17 cellular contexts compared by ENCODE assay signal in the genomic region with DNA sequence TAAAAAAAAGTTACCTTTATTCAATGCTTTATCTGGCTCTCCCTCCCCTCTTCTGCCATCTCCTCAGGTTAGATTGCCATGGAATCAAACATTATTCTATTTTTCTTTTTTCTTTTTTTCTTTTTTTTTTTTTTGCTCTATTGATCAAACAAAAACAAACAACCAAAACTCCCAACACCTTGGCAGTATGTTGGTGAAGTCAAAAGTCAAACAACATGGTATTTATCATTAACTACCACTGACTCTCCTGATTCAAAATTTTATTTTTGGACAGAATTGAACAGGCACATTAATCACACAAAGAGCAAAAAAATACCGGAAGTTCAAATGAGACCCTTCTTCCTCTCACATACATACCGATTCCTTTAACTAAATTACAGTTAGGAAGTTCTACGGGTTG. TPM values are rescaled to one million over a fixed set of nuclear protein-coding genes. Genes with fewer than 3 reads are reported as not detected.
A peak's percentile ranks its signal among the peaks of the same experiment; 100 is the strongest.
DNase-seq lines count a peak whose midpoint lies in the region; ATAC-seq and TF ChIP-seq lines count a peak whose summit lies in the region.
"Had no signal": no experiment of that assay in that cellular context is flagged by ENCODE, and none has a peak within 500 bp of the region (broad histone marks: within the 10 kb centered on the region; RNA-seq: fewer than 3 reads in every experiment).

No MANE protein-coding gene starts in this region.

- H3K27ac Mint-ChIP-seq in endodermal cell: no peak overlapping the region
- H3K27ac Mint-ChIP-seq: CD4-positive, CD25-positive, alpha-beta regulatory T cell; CD8-positive, alpha-beta memory T cell; IgD-negative memory B cell had no signal

- peak in 1 of 2 donors; percentile 4 for TF ChIP-seq RAD21 in liver (IDR thresholded peaks at IDR 0.05)

- no peaks in the 10 kb centered on the region for H3K27me3 ChIP-seq in endodermal cell (ENCODE audit: control insufficient read depth, insufficient read depth, low read length, poor library complexity, severe bottlenecking)
- no peaks in the 10 kb centered on the region for H3K27me3 ChIP-seq in liver (ENCODE audit: control insufficient read depth in 4 of 4, insufficient read depth in 4 of 4, low read length in 3 of 4)
- H3K27me3 ChIP-seq in neuronal stem cell (ENCODE audit: control insufficient read depth in 3 of 3, insufficient read depth in 3 of 3, low read depth in 1 of 3, low read length in 3 of 3): no peaks in the 10 kb centered on the region
- no peaks in the 10 kb centered on the region for H3K27me3 ChIP-seq in body of pancreas
- no peaks in the 10 kb centered on the region for H3K27me3 ChIP-seq in uterus

- no peak overlapping the region for H4K91ac ChIP-seq in neuronal stem cell (ENCODE audit: low read depth, low read length, poor library complexity)

- no peak for ATAC-seq in body of pancreas

- no peak overlapping the region for H2BK120ac ChIP-seq in neuronal stem cell (ENCODE audit: low read depth, low read length)

- H3K27me3 Mint-ChIP-seq in endodermal cell (ENCODE audit: insufficient read depth): peaks cover 3% of the 10 kb centered on the region
- H3K27me3 Mint-ChIP-seq: IgD-negative memory B cell had no signal

- H3K36me3 Mint-ChIP-seq in endodermal cell (ENCODE audit: low read depth): no peaks in the 10 kb centered on the region
- H3K36me3 Mint-ChIP-seq: CD4-positive, CD25-positive, alpha-beta regulatory T cell; CD8-positive, alpha-beta memory T cell; IgD-negative memory B cell had no signal

- intact Hi-C loops in body of pancreas (cut with DNase I) (no loop called here), uterus (cut with DNase I; ENCODE audit: low total_unique reads) (no loop called here)

- H3K9me3 ChIP-seq in endodermal cell (ENCODE audit: control insufficient read depth, low read length) (no peaks in the 10 kb centered on the region), liver (ENCODE audit: control insufficient read depth in 4 of 4, low read length in 3 of 4) (no peaks in the 10 kb centered on the region), neuronal stem cell (replicated peaks in 1 of 2; ENCODE audit: control insufficient read depth in 2 of 2, insufficient read depth in 1 of 2, low read depth in 1 of 2, low read length in 2 of 2) (no peaks in the 10 kb centered on the region), body of pancreas (no peaks in the 10 kb centered on the region), uterus (no peaks in the 10 kb centered on the region)
- H3K9me3 ChIP-seq: BE2C, HAP-1 had no signal

- H3K4me3 ChIP-seq in endodermal cell (ENCODE audit: low read length) (no peak overlapping the region), liver (ENCODE audit: low read depth in 1 of 3, low read length in 3 of 3) (peak overlapping the region; percentile 15 to 38 (median 29)), neuronal stem cell (ENCODE audit: low read length in 2 of 2) (no peak overlapping the region), body of pancreas (no peak overlapping the region), uterus (no peak overlapping the region)
- H3K4me3 ChIP-seq: GM23248, HAP-1 had no signal

- H3K18ac ChIP-seq in neuronal stem cell (ENCODE audit: low read length): no peak overlapping the region

- H3K79me1 ChIP-seq in neuronal stem cell (ENCODE audit: low read depth, low read length): no peaks in the 10 kb centered on the region

- no peak overlapping the region for H2BK12ac ChIP-seq in neuronal stem cell (ENCODE audit: low read length)

- no peak overlapping the region for H2BK15ac ChIP-seq in neuronal stem cell (ENCODE audit: low read length)

- 96% methylated on average over 3 of the region's 3 CpGs; no CpG with 5 or more reads in 1 of the 2 experiments for WGBS in endodermal cell (ENCODE audit: insufficient coverage in 1 of 2, insufficient read length in 1 of 2), 2 experiments
- WGBS in liver: 24% methylated on average over 3 of the region's 3 CpGs
- no CpG with 5 or more reads among the region's 3 CpGs for WGBS in neuronal stem cell (ENCODE audit: extremely low coverage in 2 of 2, insufficient read length in 2 of 2, insufficient replicate concordance in 1 of 2), 2 donors
- 44 to 48% methylated on average over 3 of the region's 3 CpGs for WGBS in body of pancreas, 2 donors

- no peak overlapping the region for H3K23ac ChIP-seq in neuronal stem cell (ENCODE audit: low read depth, low read length, poor library complexity)

- TF ChIP-seq CTCF in 22Rv1 (IDR thresholded peaks at IDR 0.05) (no peak), endodermal cell (conservative IDR thresholded peaks at IDR 0.05) (no peak), liver (IDR thresholded peaks at IDR 0.05; ENCODE audit: low read depth, low read length, missing input control) (no peak), body of pancreas (IDR thresholded peaks at IDR 0.05) (no peak), uterus (IDR thresholded peaks at IDR 0.05) (no peak)

- H2AFZ ChIP-seq in neuronal stem cell (ENCODE audit: low read length): peak overlapping the region; percentile 64
- H2AFZ ChIP-seq: GM23248 had no signal

- H3K4me1 Mint-ChIP-seq in endodermal cell: no peaks in the 10 kb centered on the region
- H3K4me1 Mint-ChIP-seq: CD8-positive, alpha-beta memory T cell had no signal

- DNase-seq in endodermal cell (no peak), neuronal stem cell (ENCODE audit: low spot score) (no peak), DMS79 (lab: John Stamatoyannopoulos, UW) (no peak), body of pancreas (no peak), uterus (no peak)
- DNase-seq: 8988T; BE2C; C1 segment of cervical spinal cord; CD4-positive, CD25-positive, alpha-beta regulatory T cell; CD8-positive, alpha-beta memory T cell; GDM1; GM23248 had no signal

- no peaks in the 10 kb centered on the region for H3K4me1 ChIP-seq in endodermal cell (ENCODE audit: control insufficient read depth, insufficient read depth, low read length)
- peaks cover 2 to 53% (median 46%) of the 10 kb centered on the region in 4 donors for H3K4me1 ChIP-seq in liver (ENCODE audit: control insufficient read depth in 4 of 4, insufficient read depth in 4 of 4, low read length in 3 of 4)
- peaks cover 0 to 5% of the 10 kb centered on the region in 2 donors for H3K4me1 ChIP-seq in neuronal stem cell (ENCODE audit: control insufficient read depth in 2 of 2, insufficient read depth in 1 of 2, low read depth in 1 of 2, low read length in 2 of 2)
- H3K4me1 ChIP-seq in body of pancreas: no peaks in the 10 kb centered on the region
- H3K4me1 ChIP-seq in uterus: no peaks in the 10 kb centered on the region
- H3K4me1 ChIP-seq: BE2C had no signal

- H3K14ac ChIP-seq in neuronal stem cell (ENCODE audit: low read length): no peak overlapping the region

- no peak for TF ChIP-seq POLR2A in body of pancreas (IDR thresholded peaks at IDR 0.05)
- TF ChIP-seq POLR2A in uterus (IDR thresholded peaks at IDR 0.05): no peak

- no peaks in the 10 kb centered on the region for H3K36me3 ChIP-seq in endodermal cell (ENCODE audit: control insufficient read depth, insufficient read depth, low read length)
- peaks cover 0 to 17% (median 6%) of the 10 kb centered on the region in 4 donors for H3K36me3 ChIP-seq in liver (ENCODE audit: control insufficient read depth in 4 of 4, insufficient read depth in 3 of 4, low read depth in 1 of 4, low read length in 3 of 4)
- no peaks in the 10 kb centered on the region for H3K36me3 ChIP-seq in neuronal stem cell (replicated peaks in 1 of 2; ENCODE audit: control insufficient read depth in 2 of 2, insufficient read depth in 2 of 2, low read length in 2 of 2)
- H3K36me3 ChIP-seq in body of pancreas (replicated peaks in 1 of 2; ENCODE audit: insufficient read depth in 1 of 2, low read depth in 2 of 2): no peaks in the 10 kb centered on the region
- no peaks in the 10 kb centered on the region for H3K36me3 ChIP-seq in uterus
- H3K36me3 ChIP-seq: BE2C, HAP-1 had no signal

- H4K8ac ChIP-seq in neuronal stem cell (ENCODE audit: low read depth, low read length): no peak overlapping the region

- no peak overlapping the region for H3K9ac ChIP-seq in endodermal cell (ENCODE audit: extremely low read depth, low read length, poor library complexity, severe bottlenecking)
- peak overlapping the region; percentile 44 to 80 for H3K9ac ChIP-seq in liver (ENCODE audit: low read depth in 1 of 2, low read length in 2 of 2)
- no peak overlapping the region for H3K9ac ChIP-seq in neuronal stem cell (ENCODE audit: low read depth, low read length, poor library complexity)
- H3K9ac ChIP-seq: GM23248 had no signal

- no peak overlapping the region for H3K4me2 ChIP-seq in neuronal stem cell (ENCODE audit: insufficient read depth, low read length, poor library complexity, severe bottlenecking)

- H3K27ac ChIP-seq in 22Rv1: peak overlapping the region; percentile 65
- H3K27ac ChIP-seq in endodermal cell (ENCODE audit: low read depth, low read length): peak overlapping the region; percentile 8
- peak overlapping the region; percentile 77 to 85 for H3K27ac ChIP-seq in liver (ENCODE audit: low read depth in 1 of 2, low read length in 2 of 2)
- no peak overlapping the region for H3K27ac ChIP-seq in neuronal stem cell (replicated peaks; ENCODE audit: low read length)
- no peak overlapping the region for H3K27ac ChIP-seq in body of pancreas
- no peak overlapping the region for H3K27ac ChIP-seq in uterus
- H3K27ac ChIP-seq: GM23248 had no signal

- no peak overlapping the region for H3K4me3 Mint-ChIP-seq in endodermal cell
- H3K4me3 Mint-ChIP-seq: CD4-positive, CD25-positive, alpha-beta regulatory T cell; CD8-positive, alpha-beta memory T cell had no signal

- no peak overlapping the region for H3K4ac ChIP-seq in neuronal stem cell (ENCODE audit: low read length)

- H3K9me3 Mint-ChIP-seq in endodermal cell: no peaks in the 10 kb centered on the region
- H3K9me3 Mint-ChIP-seq: CD8-positive, alpha-beta memory T cell had no signal

- H2BK5ac ChIP-seq in neuronal stem cell (ENCODE audit: low read length): no peak overlapping the region

- no peak overlapping the region for H2AK5ac ChIP-seq in neuronal stem cell (ENCODE audit: low read depth, low read length)

TF ChIP-seq in liver, 16 proteins besides CTCF, POLR2A, EP300 and RAD21:
- TF ChIP-seq, protein P1, sequence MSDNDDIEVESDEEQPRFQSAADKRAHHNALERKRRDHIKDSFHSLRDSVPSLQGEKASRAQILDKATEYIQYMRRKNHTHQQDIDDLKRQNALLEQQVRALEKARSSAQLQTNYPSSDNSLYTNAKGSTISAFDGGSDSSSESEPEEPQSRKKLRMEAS (IDR thresholded peaks at IDR 0.05): no peak
- peak in 1 of 2 donors; percentile 24 for TF ChIP-seq GABPA (IDR thresholded peaks at IDR 0.05 in 1 of 2, conservative IDR thresholded peaks at IDR 0.05 in 1 of 2)
TF ChIP-seq in liver: peak in this region for 1.

RNA-seq across cellular contexts. Expression of a gene that starts 6.4 kb away (rescaled TPM):
- total RNA-seq in endodermal cell: under 1 TPM in 1 of 2 donors, not detected in 1; 0.48 TPM
- 0.28 TPM for polyA plus RNA-seq in endodermal cell (2013, experiment 1 of 2)
- polyA plus RNA-seq in endodermal cell (2013, experiment 2 of 2): 0.50 TPM
- 100 to 1,000 TPM in 1 of 2 donors, 10 to 100 TPM in 1; 54.8 to 190 TPM for total RNA-seq in liver
- 1,000 to 10,000 TPM in 1 of 2 donors, 100 to 1,000 TPM in 1; 224 to 1,101 TPM for polyA plus RNA-seq in liver
- not detected for polyA plus RNA-seq in neuronal stem cell (2013, experiment 1 of 2)
- polyA plus RNA-seq in neuronal stem cell (2013, experiment 2 of 2): not detected
- under 1 TPM in 1 of 2 donors, not detected in 1; 0.78 TPM for total RNA-seq in body of pancreas
- not detected for total RNA-seq in uterus
- total RNA-seq: CD4-positive, CD25-positive, alpha-beta regulatory T cell; CD8-positive, alpha-beta memory T cell; GM23248; H4 had no signal
- polyA plus RNA-seq: CD4-positive, CD25-positive, alpha-beta regulatory T cell; CD8-positive, alpha-beta memory T cell; GM23248; IgD-negative memory B cell had no signal

Comparison
In these comparisons a context has a peak if more than half of its experiments do, and no peak if none do; other contexts are left out.
1. H3K27ac ChIP-seq: peak in 22Rv1 (single experiment), endodermal cell (single experiment) and liver (2 of 2); none in neuronal stem cell (single experiment), body of pancreas (0 of 4) and uterus (0 of 2).
2. H3K4me3 ChIP-seq: peak in liver (3 of 3); none in endodermal cell (single experiment), neuronal stem cell (0 of 2), body of pancreas (0 of 2) and uterus (0 of 2).
3. H3K9ac ChIP-seq: peak in liver (2 of 2); none in endodermal cell (single experiment) and neuronal stem cell (single experiment).
4. RNA of a gene that starts 6.4 kb away (total RNA-seq): 54.8 to 190 TPM in liver; 0.78 TPM in body of pancreas, 0.48 TPM in endodermal cell and not detected in uterus; every median in the first group is over 10 times any median in the second.